Comparison of ENCODE assay signal across 1 cellular context in the genomic region with DNA sequence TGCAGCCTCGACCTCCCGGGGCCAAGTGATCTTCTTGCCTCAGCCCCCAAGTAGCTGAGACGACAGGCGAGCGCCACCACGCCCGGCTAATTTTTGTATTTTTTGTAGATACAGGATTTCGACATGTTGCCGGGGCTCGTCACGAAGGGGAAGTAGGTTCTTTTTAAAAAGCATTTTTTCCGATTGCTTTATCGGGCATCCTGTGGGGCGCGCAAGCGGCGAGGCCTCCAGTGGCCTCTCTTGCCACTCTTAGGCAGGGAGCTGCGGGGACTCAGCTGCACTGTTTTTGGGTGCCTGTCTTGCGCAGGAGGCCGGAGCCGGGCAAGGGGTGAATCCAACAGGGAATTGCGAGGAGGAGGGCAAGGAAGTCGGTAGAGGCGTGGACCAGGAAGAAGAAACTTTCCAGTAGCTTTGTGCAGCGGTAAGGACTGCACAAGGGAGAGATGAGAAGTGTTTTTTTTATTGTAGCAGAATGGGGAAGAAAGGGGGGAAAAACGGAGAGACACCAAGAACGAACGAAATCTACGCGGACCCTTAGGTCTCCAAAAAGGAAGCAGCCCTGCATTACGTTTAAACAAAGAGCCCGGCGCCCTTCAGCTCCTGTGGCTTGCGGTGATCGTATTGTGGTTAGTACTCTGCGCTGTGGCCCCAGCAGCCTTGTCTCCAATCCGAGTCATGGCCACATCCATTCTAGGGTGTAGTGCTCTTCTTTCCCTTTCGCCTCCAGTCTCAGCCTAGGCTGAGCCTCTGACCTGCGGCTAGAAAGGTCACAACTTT.
TF ChIP-seq lines count a peak whose summit lies in the region.

No MANE protein-coding gene starts in this region.

TF ChIP-seq in GM23338, 12 proteins besides CTCF, POLR2A, EP300 and RAD21 (continued from another document):
- TF ChIP-seq, protein P1, sequence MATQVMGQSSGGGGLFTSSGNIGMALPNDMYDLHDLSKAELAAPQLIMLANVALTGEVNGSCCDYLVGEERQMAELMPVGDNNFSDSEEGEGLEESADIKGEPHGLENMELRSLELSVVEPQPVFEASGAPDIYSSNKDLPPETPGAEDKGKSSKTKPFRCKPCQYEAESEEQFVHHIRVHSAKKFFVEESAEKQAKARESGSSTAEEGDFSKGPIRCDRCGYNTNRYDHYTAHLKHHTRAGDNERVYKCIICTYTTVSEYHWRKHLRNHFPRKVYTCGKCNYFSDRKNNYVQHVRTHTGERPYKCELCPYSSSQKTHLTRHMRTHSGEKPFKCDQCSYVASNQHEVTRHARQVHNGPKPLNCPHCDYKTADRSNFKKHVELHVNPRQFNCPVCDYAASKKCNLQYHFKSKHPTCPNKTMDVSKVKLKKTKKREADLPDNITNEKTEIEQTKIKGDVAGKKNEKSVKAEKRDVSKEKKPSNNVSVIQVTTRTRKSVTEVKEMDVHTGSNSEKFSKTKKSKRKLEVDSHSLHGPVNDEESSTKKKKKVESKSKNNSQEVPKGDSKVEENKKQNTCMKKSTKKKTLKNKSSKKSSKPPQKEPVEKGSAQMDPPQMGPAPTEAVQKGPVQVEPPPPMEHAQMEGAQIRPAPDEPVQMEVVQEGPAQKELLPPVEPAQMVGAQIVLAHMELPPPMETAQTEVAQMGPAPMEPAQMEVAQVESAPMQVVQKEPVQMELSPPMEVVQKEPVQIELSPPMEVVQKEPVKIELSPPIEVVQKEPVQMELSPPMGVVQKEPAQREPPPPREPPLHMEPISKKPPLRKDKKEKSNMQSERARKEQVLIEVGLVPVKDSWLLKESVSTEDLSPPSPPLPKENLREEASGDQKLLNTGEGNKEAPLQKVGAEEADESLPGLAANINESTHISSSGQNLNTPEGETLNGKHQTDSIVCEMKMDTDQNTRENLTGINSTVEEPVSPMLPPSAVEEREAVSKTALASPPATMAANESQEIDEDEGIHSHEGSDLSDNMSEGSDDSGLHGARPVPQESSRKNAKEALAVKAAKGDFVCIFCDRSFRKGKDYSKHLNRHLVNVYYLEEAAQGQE (IDR thresholded peaks at IDR 0.05; ENCODE audit: unreplicated experiment) = no peak
- TF ChIP-seq EZH2 (IDR thresholded peaks at IDR 0.05; ENCODE audit: low read depth, unreplicated experiment) = peak; percentile 54
- TF ChIP-seq JUNB (IDR thresholded peaks at IDR 0.05; ENCODE audit: unreplicated experiment) = no peak
- no peak for TF ChIP-seq EZH2phosphoT487 (IDR thresholded peaks at IDR 0.05; ENCODE audit: unreplicated experiment)
- no peak for TF ChIP-seq ZNF114 (CRISPR knock-in tag; IDR thresholded peaks at IDR 0.05)
- peak; percentile 58 for TF ChIP-seq CREB1 (CRISPR knock-in tag; IDR thresholded peaks at IDR 0.05; ENCODE audit: low read depth)
